8 cellular contexts compared by ENCODE assay signal in the genomic region with DNA sequence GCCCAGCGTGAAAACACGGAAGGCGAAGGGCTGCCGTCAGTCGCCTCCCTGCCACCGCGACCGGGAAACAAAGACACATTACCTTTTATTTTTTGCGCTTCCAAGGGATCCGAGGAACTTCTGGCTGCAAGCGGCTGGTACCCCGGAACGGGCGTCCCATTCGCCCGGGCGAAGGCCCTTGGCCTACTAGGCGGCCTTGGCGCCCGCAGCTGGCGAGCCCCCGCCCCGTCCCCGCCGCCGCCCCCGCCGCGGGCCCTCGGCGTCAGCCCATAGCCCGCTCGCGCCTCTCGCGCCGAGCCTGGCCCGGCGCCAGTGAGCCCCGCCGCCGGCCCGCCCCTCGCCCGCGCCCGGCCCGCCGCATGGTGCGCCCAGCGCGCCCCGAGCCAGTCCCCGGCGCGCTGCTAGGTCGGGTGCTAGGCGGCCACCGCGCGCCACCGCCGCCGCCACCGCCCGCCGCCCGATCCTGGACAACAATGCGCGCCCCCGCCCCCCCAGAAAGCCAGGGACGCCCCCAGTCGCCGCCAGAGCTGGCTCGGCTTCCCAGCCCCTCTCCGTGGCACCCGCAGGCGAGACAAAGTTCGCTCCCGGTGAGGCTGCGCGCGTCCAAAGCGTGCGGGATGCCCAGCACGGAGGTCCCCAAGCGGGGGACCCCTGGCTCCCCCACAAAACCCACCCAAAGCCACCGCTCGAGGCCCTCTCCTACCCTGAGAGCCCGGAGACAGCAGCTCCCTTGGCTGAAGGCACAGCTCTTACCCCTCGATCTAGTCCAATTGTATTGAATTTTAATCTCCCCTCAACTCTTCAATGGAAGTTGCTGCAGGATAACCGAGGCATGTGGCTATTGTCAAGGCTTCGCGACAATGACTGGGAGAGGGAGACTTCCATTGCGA.
DNase-seq lines count a peak whose midpoint lies in the region; ATAC-seq, FAIRE-seq and TF ChIP-seq lines count a peak whose summit lies in the region.

No MANE protein-coding gene starts in this region.

- H3K27ac Mint-ChIP-seq in astrocyte (ENCODE audit: unreplicated experiment): peak overlapping the region; percentile 83
- no peak overlapping the region for H3K27ac Mint-ChIP-seq in stimulated activated effector memory CD8-positive, alpha-beta T cell treated with anti-CD3 and anti-CD28 coated beads, Interleukin-12 subunit alpha, Interleukin-12 subunit beta, amount 100 ng/mL, for 72 hours

- H3K9me3 ChIP-seq in HEK293 (ENCODE audit: control insufficient read depth, insufficient read depth, low read depth, low read length) (no peaks in the 10 kb centered on the region), astrocyte (ENCODE audit: insufficient read depth, low read depth, low read length) (no peaks in the 10 kb centered on the region)

- POLR2A ChIA-PET in HEK293 (lab: Yijun Ruan, JAX): no interaction called here

- H3K4me3 ChIP-seq in AG10803 (ENCODE audit: low read length) (peak overlapping the region; percentile 65), HEK293 (ENCODE audit: low read depth, low read length) (peak overlapping the region; percentile 9), astrocyte (ENCODE audit: insufficient read depth, low read depth, low read length) (peak overlapping the region; percentile 91)

- H3K4me1 ChIP-seq in HEK293 (ENCODE audit: control insufficient read depth, insufficient read depth, low read length) (no peaks in the 10 kb centered on the region), astrocyte (ENCODE audit: insufficient read depth, low read length) (peaks cover 36% of the 10 kb centered on the region)

- H3K36me3 Mint-ChIP-seq in astrocyte (ENCODE audit: low read depth, unreplicated experiment): peaks cover 6% of the 10 kb centered on the region
- no peaks in the 10 kb centered on the region for H3K36me3 Mint-ChIP-seq in stimulated activated effector memory CD8-positive, alpha-beta T cell treated with anti-CD3 and anti-CD28 coated beads, Interleukin-12 subunit alpha, Interleukin-12 subunit beta, amount 100 ng/mL, for 72 hours

- H2AFZ ChIP-seq in astrocyte (ENCODE audit: low read depth, low read length): peak overlapping the region; percentile 55

- peak; percentile 23 for ATAC-seq in stimulated activated effector memory CD8-positive, alpha-beta T cell treated with anti-CD3 and anti-CD28 coated beads, Interleukin-12 subunit alpha, Interleukin-12 subunit beta, amount 100 ng/mL, for 72 hours
- ATAC-seq in HG02870 (IDR thresholded peaks at IDR 0.05; ENCODE audit: unreplicated experiment): no peak
- ATAC-seq in GM21423 (IDR thresholded peaks at IDR 0.05; ENCODE audit: unreplicated experiment): no peak

- DNase-seq in AG10803 (ENCODE audit: low read depth) (peak; percentile 23), astrocyte (ENCODE audit: low read depth) (no peak), iPS-NIHi7 (ENCODE audit: extremely low spot score) (peak; percentile 81), NOMO-1 treated with DMSO at 0.1 percent for 48 hours (lab: John Stamatoyannopoulos, UW; ENCODE audit: unreplicated experiment) (no peak)
- DNase-seq in stimulated activated effector memory CD8-positive, alpha-beta T cell treated with anti-CD3 and anti-CD28 coated beads, Interleukin-12 subunit alpha, Interleukin-12 subunit beta, amount 100 ng/mL, for 72 hours (ENCODE audit: low spot score in 2 of 2): no peak

- H3K9me3 Mint-ChIP-seq in astrocyte (ENCODE audit: unreplicated experiment): no peaks in the 10 kb centered on the region
- no peaks in the 10 kb centered on the region for H3K9me3 Mint-ChIP-seq in stimulated activated effector memory CD8-positive, alpha-beta T cell treated with anti-CD3 and anti-CD28 coated beads, Interleukin-12 subunit alpha, Interleukin-12 subunit beta, amount 100 ng/mL, for 72 hours

- H3K4me2 ChIP-seq in astrocyte (ENCODE audit: low read length): peak overlapping the region; percentile 97

- peaks cover 49% of the 10 kb centered on the region for H3K79me2 ChIP-seq in astrocyte (ENCODE audit: insufficient read depth, low read length)

- peaks cover 5% of the 10 kb centered on the region for H4K20me1 ChIP-seq in astrocyte (ENCODE audit: insufficient read depth, low read length)

- H3K27ac ChIP-seq in HEK293 (ENCODE audit: extremely low read depth, low read depth, low read length) (peak overlapping the region; percentile 34; the same call in 1 of the 2 replicates), astrocyte (ENCODE audit: low read depth, low read length) (peak overlapping the region; percentile 90)

- no peak for FAIRE-seq in astrocyte (lab: Jason Lieb, UNC)

- CTCF ChIA-PET in HEK293 (lab: Yijun Ruan, JAX): no interaction called here

- no peaks in the 10 kb centered on the region for H3K27me3 ChIP-seq in astrocyte (ENCODE audit: insufficient read depth, low read length)

- H3K27me3 Mint-ChIP-seq in astrocyte (ENCODE audit: low read depth, unreplicated experiment): no peaks in the 10 kb centered on the region

- H3K36me3 ChIP-seq in HEK293 (ENCODE audit: control insufficient read depth in 2 of 2, insufficient read depth in 1 of 2, low read length in 2 of 2): no peaks in the 10 kb centered on the region
- H3K36me3 ChIP-seq in astrocyte (ENCODE audit: insufficient read depth, low read length): no peaks in the 10 kb centered on the region

- H3K9ac ChIP-seq in astrocyte (ENCODE audit: low read length): peak overlapping the region; percentile 95

- H3K4me1 Mint-ChIP-seq in astrocyte (ENCODE audit: low read depth, unreplicated experiment): peaks cover 32% of the 10 kb centered on the region
- H3K4me1 Mint-ChIP-seq in stimulated activated effector memory CD8-positive, alpha-beta T cell treated with anti-CD3 and anti-CD28 coated beads, Interleukin-12 subunit alpha, Interleukin-12 subunit beta, amount 100 ng/mL, for 72 hours: peaks cover 15% of the 10 kb centered on the region

- TF ChIP-seq CTCF in AG10803 (conservative IDR thresholded peaks at IDR 0.05; ENCODE audit: low read length) (no peak), HEK293 (tag by site-specific recombination; IDR thresholded peaks at IDR 0.05) (no peak), astrocyte (IDR thresholded peaks at IDR 0.05; ENCODE audit: insufficient read depth, low read depth, low read length) (no peak)

- H3K4me3 Mint-ChIP-seq in astrocyte (ENCODE audit: unreplicated experiment): peak overlapping the region; percentile 94
- H3K4me3 Mint-ChIP-seq in stimulated activated effector memory CD8-positive, alpha-beta T cell treated with anti-CD3 and anti-CD28 coated beads, Interleukin-12 subunit alpha, Interleukin-12 subunit beta, amount 100 ng/mL, for 72 hours: peak overlapping the region; percentile 29

TF ChIP-seq in HEK293, 187 proteins besides CTCF, POLR2A, EP300 and RAD21 (continues in another document):
- TF ChIP-seq ZNF184 (tag by site-specific recombination; IDR thresholded peaks at IDR 0.05) (no peak), ZNF548 (tag by site-specific recombination; IDR thresholded peaks at IDR 0.05) (no peak), ZBTB20 (tag by site-specific recombination; IDR thresholded peaks at IDR 0.05) (peak; percentile 35; the same call in 1 of the 2 replicates), ZNF660 (tag by site-specific recombination; IDR thresholded peaks at IDR 0.05) (0 out of 2 replicates have a peak, but pooled peaks have one; percentile 37), ZNF335 (tag by site-specific recombination; conservative IDR thresholded peaks at IDR 0.05) (peak; percentile 55)
- TF ChIP-seq, protein P1, sequence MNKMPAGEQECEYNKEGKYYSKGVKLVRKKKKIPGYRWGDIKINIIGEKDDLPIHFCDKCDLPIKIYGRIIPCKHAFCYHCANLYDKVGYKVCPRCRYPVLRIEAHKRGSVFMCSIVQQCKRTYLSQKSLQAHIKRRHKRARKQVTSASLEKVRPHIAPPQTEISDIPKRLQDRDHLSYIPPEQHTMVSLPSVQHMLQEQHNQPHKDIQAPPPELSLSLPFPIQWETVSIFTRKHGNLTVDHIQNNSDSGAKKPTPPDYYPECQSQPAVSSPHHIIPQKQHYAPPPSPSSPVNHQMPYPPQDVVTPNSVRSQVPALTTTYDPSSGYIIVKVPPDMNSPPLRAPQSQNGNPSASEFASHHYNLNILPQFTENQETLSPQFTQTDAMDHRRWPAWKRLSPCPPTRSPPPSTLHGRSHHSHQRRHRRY (tag by site-specific recombination; IDR thresholded peaks at IDR 0.05): no peak
- TF ChIP-seq, protein P2, sequence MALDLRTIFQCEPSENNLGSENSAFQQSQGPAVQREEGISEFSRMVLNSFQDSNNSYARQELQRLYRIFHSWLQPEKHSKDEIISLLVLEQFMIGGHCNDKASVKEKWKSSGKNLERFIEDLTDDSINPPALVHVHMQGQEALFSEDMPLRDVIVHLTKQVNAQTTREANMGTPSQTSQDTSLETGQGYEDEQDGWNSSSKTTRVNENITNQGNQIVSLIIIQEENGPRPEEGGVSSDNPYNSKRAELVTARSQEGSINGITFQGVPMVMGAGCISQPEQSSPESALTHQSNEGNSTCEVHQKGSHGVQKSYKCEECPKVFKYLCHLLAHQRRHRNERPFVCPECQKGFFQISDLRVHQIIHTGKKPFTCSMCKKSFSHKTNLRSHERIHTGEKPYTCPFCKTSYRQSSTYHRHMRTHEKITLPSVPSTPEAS (tag by site-specific recombination; IDR thresholded peaks at IDR 0.05): no peak
- TF ChIP-seq, protein P3, sequence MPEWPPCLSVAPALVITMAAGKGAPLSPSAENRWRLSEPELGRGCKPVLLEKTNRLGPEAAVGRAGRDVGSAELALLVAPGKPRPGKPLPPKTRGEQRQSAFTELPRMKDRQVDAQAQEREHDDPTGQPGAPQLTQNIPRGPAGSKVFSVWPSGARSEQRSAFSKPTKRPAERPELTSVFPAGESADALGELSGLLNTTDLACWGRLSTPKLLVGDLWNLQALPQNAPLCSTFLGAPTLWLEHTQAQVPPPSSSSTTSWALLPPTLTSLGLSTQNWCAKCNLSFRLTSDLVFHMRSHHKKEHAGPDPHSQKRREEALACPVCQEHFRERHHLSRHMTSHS (tag by site-specific recombination; IDR thresholded peaks at IDR 0.05): no peak
- TF ChIP-seq, protein P4, sequence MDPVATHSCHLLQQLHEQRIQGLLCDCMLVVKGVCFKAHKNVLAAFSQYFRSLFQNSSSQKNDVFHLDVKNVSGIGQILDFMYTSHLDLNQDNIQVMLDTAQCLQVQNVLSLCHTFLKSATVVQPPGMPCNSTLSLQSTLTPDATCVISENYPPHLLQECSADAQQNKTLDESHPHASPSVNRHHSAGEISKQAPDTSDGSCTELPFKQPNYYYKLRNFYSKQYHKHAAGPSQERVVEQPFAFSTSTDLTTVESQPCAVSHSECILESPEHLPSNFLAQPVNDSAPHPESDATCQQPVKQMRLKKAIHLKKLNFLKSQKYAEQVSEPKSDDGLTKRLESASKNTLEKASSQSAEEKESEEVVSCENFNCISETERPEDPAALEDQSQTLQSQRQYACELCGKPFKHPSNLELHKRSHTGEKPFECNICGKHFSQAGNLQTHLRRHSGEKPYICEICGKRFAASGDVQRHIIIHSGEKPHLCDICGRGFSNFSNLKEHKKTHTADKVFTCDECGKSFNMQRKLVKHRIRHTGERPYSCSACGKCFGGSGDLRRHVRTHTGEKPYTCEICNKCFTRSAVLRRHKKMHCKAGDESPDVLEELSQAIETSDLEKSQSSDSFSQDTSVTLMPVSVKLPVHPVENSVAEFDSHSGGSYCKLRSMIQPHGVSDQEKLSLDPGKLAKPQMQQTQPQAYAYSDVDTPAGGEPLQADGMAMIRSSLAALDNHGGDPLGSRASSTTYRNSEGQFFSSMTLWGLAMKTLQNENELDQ (tag by site-specific recombination; IDR thresholded peaks at IDR 0.05; ENCODE audit: low read depth): no peak

Comparison
In these comparisons a context has a peak if more than half of its experiments do, and no peak if none do; other contexts are left out.
1. DNase-seq: peak in AG10803 (single experiment) and iPS-NIHi7 (single experiment); none in astrocyte (single experiment), stimulated activated effector memory CD8-positive, alpha-beta T cell treated with anti-CD3 and anti-CD28 coated beads, Interleukin-12 subunit alpha, Interleukin-12 subunit beta, amount 100 ng/mL, for 72 hours (0 of 2) and NOMO-1 treated with DMSO at 0.1 percent for 48 hours (single experiment).
2. H3K4me3 ChIP-seq: peak in every context shown above with its lines; median percentile 91 in astrocyte; 65 in AG10803; 9 in HEK293.